11 cellular contexts compared by ENCODE assay signal in the genomic region with DNA sequence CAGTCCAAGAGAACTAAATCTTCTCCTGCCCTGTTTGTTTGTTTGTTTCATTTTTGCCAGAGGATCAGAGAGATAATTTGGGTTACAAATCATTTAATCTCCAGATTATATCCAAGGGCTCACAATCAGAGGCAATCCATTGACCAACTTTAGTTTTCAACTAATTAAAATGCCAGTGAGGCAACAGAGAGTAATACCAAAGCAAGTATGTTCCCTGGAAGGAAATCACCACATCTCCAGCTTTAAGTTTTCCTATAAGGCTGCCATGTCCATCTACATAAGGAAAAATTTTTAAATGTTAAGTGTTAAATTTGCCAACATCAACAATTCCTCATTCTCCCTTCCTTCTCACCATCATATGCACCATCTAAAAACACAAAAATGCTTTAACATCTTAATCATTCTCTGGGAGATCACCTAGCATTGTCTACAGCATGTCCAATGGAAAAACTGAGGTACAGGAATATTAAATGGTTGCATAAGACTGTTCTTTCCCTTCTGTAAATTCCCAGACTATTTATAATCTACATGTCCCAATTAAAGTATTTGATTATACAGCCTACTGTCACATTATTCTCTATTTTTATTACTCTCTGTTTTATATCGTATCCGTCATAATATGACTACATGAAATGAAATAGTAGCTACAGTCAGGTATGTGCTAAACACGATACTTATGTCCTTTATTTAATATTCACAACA. TPM values are rescaled to one million over a fixed set of nuclear protein-coding genes. Genes with fewer than 3 reads are reported as not detected.
DNase-seq lines count a peak whose midpoint lies in the region; ATAC-seq, FAIRE-seq and TF ChIP-seq lines count a peak whose summit lies in the region.
"Had no signal": no experiment of that assay in that cellular context is flagged by ENCODE, and none has a peak within 500 bp of the region (broad histone marks: within the 10 kb centered on the region; RNA-seq: fewer than 3 reads in every experiment).

No MANE protein-coding gene starts in this region.

- peak overlapping the region; percentile 34; the same call in 1 of the 3 replicates for H3K4me2 ChIP-seq in A549
- no peak overlapping the region for H3K4me2 ChIP-seq in GM12878 (ENCODE audit: control insufficient read depth, insufficient read depth)

- POLR2A ChIA-PET in A549 (lab: Yijun Ruan, JAX): interaction anchor here (1.6 kb wide), 1 partner anchor 49 kb away, joined by 3 read pairs; no protein-coding TSS in a partner anchor
- POLR2A ChIA-PET in GM12878 (lab: Charles Lee): interaction anchor here (0.5 to 0.6 kb wide), 2 partner anchors 67 to 408 kb away, joined by 4 to 6 read pairs; no protein-coding TSS in a partner anchor

- TF ChIP-seq CTCF in A549 (IDR thresholded peaks at IDR 0.05) (no peak), GM12878 (IDR thresholded peaks at IDR 0.05 in 2 of 3, conservative IDR thresholded peaks at IDR 0.05 in 1 of 3; ENCODE audit: control insufficient read depth in 2 of 3, extremely low read depth in 1 of 3, insufficient read depth in 1 of 3, low read depth in 3 of 3, low read length in 3 of 3) (no peak), left ventricle myocardium inferior (IDR thresholded peaks at IDR 0.05; ENCODE audit: borderline replicate concordance) (no peak), gastrocnemius medialis (IDR thresholded peaks at IDR 0.05 in 4 of 5, conservative IDR thresholded peaks at IDR 0.05 in 1 of 5) (no peak), adrenal gland (IDR thresholded peaks at IDR 0.05) (no peak), brain microvascular endothelial cell (IDR thresholded peaks at IDR 0.05; ENCODE audit: low read depth, low read length, missing control alignments) (no peak)

- H3K27ac ChIP-seq in A549: peak overlapping the region in 1 of 2 experiments; percentile 34; a peak in 1 of 6 replicates
- H3K27ac ChIP-seq in GM12878 (ENCODE audit: control insufficient read depth, insufficient read depth): 0 out of 2 replicates have a peak overlapping the region, but pooled peaks have one; percentile 20
- H3K27ac ChIP-seq in left ventricle myocardium inferior (replicated peaks): peak overlapping the region; percentile 87
- peak overlapping the region; percentile 86 to 91 (median 88) for H3K27ac ChIP-seq in gastrocnemius medialis
- H3K27ac ChIP-seq in adrenal gland: peak overlapping the region in 1 of 5 donors; percentile 70
- no peak overlapping the region for H3K27ac ChIP-seq in brain microvascular endothelial cell
- H3K27ac ChIP-seq: SK-N-MC had no signal

- FAIRE-seq in A549 (lab: Jason Lieb, UNC) (no peak), GM12878 (lab: Jason Lieb, UNC) (no peak)

- TF ChIP-seq RAD21 in A549 (conservative IDR thresholded peaks at IDR 0.05 in 1 of 2, IDR thresholded peaks at IDR 0.05 in 1 of 2) (no peak), GM12878 (IDR thresholded peaks at IDR 0.05; ENCODE audit: insufficient read depth, low read depth, low read length) (no peak)

- TF ChIP-seq POLR2A in A549 (IDR thresholded peaks at IDR 0.05; ENCODE audit: low read length): no peak
- no peak for TF ChIP-seq POLR2A in GM12878 (IDR thresholded peaks at IDR 0.05; ENCODE audit: low read depth, low read length)
- no peak for TF ChIP-seq POLR2A in gastrocnemius medialis (IDR thresholded peaks at IDR 0.05)
- TF ChIP-seq POLR2A in adrenal gland (IDR thresholded peaks at IDR 0.05): no peak

- TF ChIP-seq EP300 in A549 (IDR thresholded peaks at IDR 0.05) (no peak), GM12878 (IDR thresholded peaks at IDR 0.05; ENCODE audit: borderline replicate concordance in 1 of 2, control insufficient read depth in 1 of 2, low read depth in 2 of 2, low read length in 2 of 2) (0 out of 4 replicates have a peak, but pooled peaks of 1 of the 2 experiments have one; percentile 3)

- H3K27me3 ChIP-seq in GM12878 (replicated peaks in 1 of 2; ENCODE audit: control insufficient read depth in 2 of 2, insufficient read depth in 2 of 2, low read length in 1 of 2) (no peaks in the 10 kb centered on the region), left ventricle myocardium inferior (ENCODE audit: low read depth) (no peaks in the 10 kb centered on the region), gastrocnemius medialis (no peaks in the 10 kb centered on the region), adrenal gland (no peaks in the 10 kb centered on the region), brain microvascular endothelial cell (replicated peaks) (no peaks in the 10 kb centered on the region)

- no peak for DNase-seq in A549 (ENCODE audit: low read depth in 1 of 2, low spot score in 1 of 2)
- DNase-seq in GM12878 (ENCODE audit: low read depth, low spot score): no peak
- no peak for DNase-seq in left ventricle myocardium inferior
- no peak for DNase-seq in gastrocnemius medialis
- no peak for DNase-seq in adrenal gland
- DNase-seq in brain microvascular endothelial cell: no peak
- DNase-seq: activated B cell treated with CpG ODN at 0.5 μM for 24 hours, endodermal cell had no signal

- H3K4me3 ChIP-seq in A549: no peak overlapping the region
- no peak overlapping the region for H3K4me3 ChIP-seq in GM12878
- peak overlapping the region; percentile 58 for H3K4me3 ChIP-seq in left ventricle myocardium inferior
- H3K4me3 ChIP-seq in gastrocnemius medialis: peak overlapping the region; percentile 17 to 83 (median 39)
- no peak overlapping the region for H3K4me3 ChIP-seq in adrenal gland
- no peak overlapping the region for H3K4me3 ChIP-seq in brain microvascular endothelial cell (ENCODE audit: low read depth, low read length)
- H3K4me3 ChIP-seq: SK-N-MC had no signal

- peaks cover 13% of the 10 kb centered on the region; the same call in 2 of the 3 replicates for H3K4me1 ChIP-seq in A549
- H3K4me1 ChIP-seq in GM12878 (ENCODE audit: control insufficient read depth, insufficient read depth, low read length): no peaks in the 10 kb centered on the region; the same call in 1 of the 2 replicates
- H3K4me1 ChIP-seq in left ventricle myocardium inferior: peaks cover 57% of the 10 kb centered on the region
- H3K4me1 ChIP-seq in gastrocnemius medialis: peaks cover 32 to 36% of the 10 kb centered on the region in 2 donors
- H3K4me1 ChIP-seq in adrenal gland (replicated peaks in 1 of 2): peaks cover 9 to 26% of the 10 kb centered on the region in 2 donors

- CTCF ChIA-PET in A549 (lab: Yijun Ruan, JAX): interaction anchor here (1.4 kb wide), 1 partner anchor 47 kb away, joined by 5 read pairs; no protein-coding TSS in a partner anchor
- CTCF ChIA-PET in GM12878 (lab: Yijun Ruan, JAX): interaction anchor here (0.9 to 1.2 kb wide), 4 partner anchors 8 to 48 kb away, joined by 3 to 4 read pairs (median 3); no protein-coding TSS in a partner anchor

- H3K36me3 ChIP-seq in GM12878 (ENCODE audit: control insufficient read depth in 2 of 2, insufficient read depth in 2 of 2, low read length in 1 of 2) (no peaks in the 10 kb centered on the region), left ventricle myocardium inferior (no peaks in the 10 kb centered on the region), gastrocnemius medialis (peaks cover 0 to 20% of the 10 kb centered on the region in 2 donors), adrenal gland (replicated peaks in 1 of 2) (no peaks in the 10 kb centered on the region), brain microvascular endothelial cell (replicated peaks) (no peaks in the 10 kb centered on the region)

- H3K9me3 ChIP-seq in A549 (no peaks in the 10 kb centered on the region), GM12878 (replicated peaks; ENCODE audit: control insufficient read depth, insufficient read depth, low read length) (no peaks in the 10 kb centered on the region), left ventricle myocardium inferior (replicated peaks) (no peaks in the 10 kb centered on the region), gastrocnemius medialis (no peaks in the 10 kb centered on the region), adrenal gland (replicated peaks in 1 of 3) (no peaks in the 10 kb centered on the region)

- RAD21 ChIA-PET in GM12878 (lab: Charles Lee; ENCODE audit: unreplicated experiment): interaction anchor here (0.6 to 1.4 kb wide), 3 partner anchors 14 to 423 kb away, joined by 3 to 4 read pairs (median 3); partner anchors contain the start of gene USP54

- H2AFZ ChIP-seq in GM12878 (ENCODE audit: control insufficient read depth, low read depth, low read length): peak overlapping the region; percentile 79

- no TSS peak for BruUV-seq in GM12878 (replicated peaks; lab: Mats Ljungman, UMichigan)

- 94% methylated on average over 3 of the region's 3 CpGs for WGBS in A549 (ENCODE audit: missing lambda C conversion rate)
- WGBS in GM12878 (ENCODE audit: insufficient coverage, insufficient replicate concordance, low lambda C conversion rate, missing lambda C conversion rate): 96% methylated on average over 3 of the region's 3 CpGs
- 87 to 99% (median 92%) methylated on average over 3 of the region's 3 CpGs for WGBS in adrenal gland, 4 donors

- ATAC-seq in A549 (no peak), GM12878 (no peak), gastrocnemius medialis (no peak), HG02642 (IDR thresholded peaks at IDR 0.05; ENCODE audit: poor library complexity, unreplicated experiment) (no peak), HG02852 (IDR thresholded peaks at IDR 0.05; ENCODE audit: unreplicated experiment) (no peak)

- no peaks in the 10 kb centered on the region for H4K20me1 ChIP-seq in GM12878 (ENCODE audit: control insufficient read depth, insufficient read depth)

- in situ Hi-C loops in GM12878 (cut with MboI) (no loop called here), gastrocnemius medialis (cut with MboI; ENCODE audit: low sequenced_read_pairs in 4 of 4) (loop anchor here in 2 of 4 donors (10.0 kb wide), 2 partner anchors 58 to 68 kb away; partner anchors contain the start of gene MYOZ1 (in 1 of the 2)), brain microvascular endothelial cell (cut with HindIII; ENCODE audit: low pct_ligation_motif_present, low sequenced_read_pairs) (no loop called here)

- intact Hi-C loops in GM12878 (cut with micrococcal nuclease; ENCODE audit: unreplicated experiment) (no loop called here), left ventricle myocardium inferior (cut with micrococcal nuclease) (no loop called here), gastrocnemius medialis (cut with DNase I; ENCODE audit: low total_unique reads) (loop anchor here (2.0 to 10.0 kb wide), 5 partner anchors 48 to 885 kb away; partner anchors contain the start of genes CAMK2G and MCU), adrenal gland (cut with DNase I) (loop anchor here in 1 of 2 donors (10.0 kb wide), 1 partner anchor 58 kb away; no protein-coding TSS in a partner anchor)

- no peak overlapping the region for H3K9ac ChIP-seq in GM12878 (ENCODE audit: control insufficient read depth, insufficient read depth, low read length)

- SMC1A ChIA-PET in GM12878 (lab: Charles Lee; ENCODE audit: uncharacterized antibody, unreplicated experiment): interaction anchor here (0.6 to 1.1 kb wide), 4 partner anchors 9 to 67 kb away, joined by 3 to 5 read pairs (median 4); no protein-coding TSS in a partner anchor

- no peaks in the 10 kb centered on the region for H3K79me2 ChIP-seq in GM12878 (ENCODE audit: control insufficient read depth, insufficient read depth, low read length)

RNA-seq across cellular contexts. Expression of gene USP54, which starts 14.1 kb away (rescaled TPM):
- polyA plus RNA-seq in A549 (2011; rRNA removed) (32.5 and 35.4 TPM in 2 replicates), A549 (2017; fragmentation: RNase III; extraction: RNeasy Plus Mini Kit Qiagen cat#74134 plus additional on column Dnase treatment) (8.3 to 9.0 TPM (median 8.8 TPM) in 3 replicates), GM12878 (2011; rRNA removed) (10.3 and 10.5 TPM in 2 replicates), GM12878 (2014; fragmentation: Illumina TruSeq; extraction: Trizol) (5.6 and 8.8 TPM in 2 replicates), GM12878 (2014; fragmentation: Nextera tagmentation; extraction: Ambion mirVana) (1 to 10 TPM in 1 of 2 experiments, under 1 TPM in 1; 0.93 to 1.7 TPM), GM12878 (2014; rRNA removed) (3.9 and 4.7 TPM in 2 replicates), GM12878 (2016; fragmentation: Nextera tagmentation; extraction: Ambion mirVana) (1 to 10 TPM; 3.9 to 6.3 TPM), adrenal gland (10 to 100 TPM in 1 of 3 donors, 1 to 10 TPM in 2; 7.3 to 11.6 (median 7.8) TPM)
- 8.3 and 10.1 TPM in 2 replicates for polyA plus RNA-seq in A549 (2012; cell fraction: cytosol; rRNA removed)
- 10.7 and 17.0 TPM in 2 replicates for polyA plus RNA-seq in A549 (2012; cell fraction: nucleus; rRNA removed)
- polyA minus RNA-seq in A549 (2011; rRNA and poly(A)+ RNA removed): 42.4 and 45.1 TPM in 2 replicates
- 50.8 and 69.4 TPM in 2 replicates for total RNA-seq in GM12878 (2013; cell fraction: nucleolus; rRNA removed)
- total RNA-seq in GM12878 (2014; rRNA removed) (4.1 and 5.7 TPM in 2 replicates), GM12878 (2014; rRNA removed; fragmentation: Illumina TruSeq; extraction: Trizol) (4.9 and 5.4 TPM in 2 replicates), GM12878 (2021) (7.0 and 9.5 TPM in 2 replicates), left ventricle myocardium inferior (19.6 TPM), gastrocnemius medialis (100 to 1,000 TPM in 3 of 4 donors, 10 to 100 TPM in 1; 89.8 to 276 (median 154) TPM), adrenal gland (10 to 100 TPM; 10.0 to 26.8 (median 18.3) TPM)
- polyA plus RNA-seq in GM12878 (2011; ENCODE audit: low read depth): 2.0 TPM
- polyA plus RNA-seq in GM12878 (2011; cell fraction: cytosol; rRNA removed): 6.2 and 7.0 TPM in 2 replicates
- 6.1 and 6.2 TPM in 2 replicates for polyA plus RNA-seq in GM12878 (2011; cell fraction: nucleus; rRNA removed)
- 2.4 and 2.8 TPM in 2 replicates for polyA plus RNA-seq in GM12878 (2012)
- polyA minus RNA-seq in GM12878 (2011; rRNA and poly(A)+ RNA removed): 8.4 and 22.5 TPM in 2 replicates
- 5.5 and 6.3 TPM in 2 replicates for polyA minus RNA-seq in GM12878 (2011; cell fraction: cytosol; rRNA and poly(A)+ RNA removed)
- 5.1 and 7.4 TPM in 2 replicates for polyA minus RNA-seq in GM12878 (2011; cell fraction: nucleus; rRNA and poly(A)+ RNA removed)

Comparison
In these comparisons a context has a peak if more than half of its experiments do, and no peak if none do; other contexts are left out.
1. H3K4me3 ChIP-seq: peak in left ventricle myocardium inferior (single experiment) and gastrocnemius medialis (4 of 4); none in A549 (single experiment), GM12878 (single experiment), adrenal gland (0 of 4) and brain microvascular endothelial cell (single experiment).